9 cellular contexts compared by ENCODE assay signal in genomic region chr13:114108894-114109293, GRCh38. TPM values are rescaled to one million over a fixed set of nuclear protein-coding genes. Genes with fewer than 3 reads are reported as not detected.
DNase-seq lines count a peak whose midpoint lies in the region; ATAC-seq and TF ChIP-seq lines count a peak whose summit lies in the region.
"Had no signal": no experiment of that assay in that cellular context is flagged by ENCODE, and none has a peak within 500 bp of the region (broad histone marks: within the 10 kb centered on the region; RNA-seq: fewer than 3 reads in every experiment).

No MANE protein-coding gene starts in this region.

- DNase-seq in activated CD4-positive, alpha-beta T cell treated with anti-CD3 and anti-CD28 coated beads, Interleukin-2, amount 10 ng/mL, durations not matched to agents 7 days and 5 days, result no peak
- DNase-seq in activated CD4-positive, alpha-beta T cell treated with anti-CD3 and anti-CD28 coated beads, Interleukin-2, amount 50 U/mL, for 4 hours, result no peak
- DNase-seq in activated CD8-positive, alpha-beta memory T cell treated with anti-CD3 and anti-CD28 coated beads, Interleukin-2, amount 50 U/mL, for 48 hours, result peak; percentile 55
- DNase-seq in lower lobe of right lung, result peak; percentile 38
- DNase-seq in NOMO-1 treated with dmso at 0.1 percent for 144 hours (lab: John Stamatoyannopoulos, UW; ENCODE audit: unreplicated experiment), result no peak
- DNase-seq in stimulated activated CD4-positive, alpha-beta T cell treated with anti-CD3 and anti-CD28 coated beads, Interleukin-2, amount 100 ng/mL, for 48 hours, result no peak
- DNase-seq in GM19240 (ENCODE audit: insufficient read length, low spot score), result no peak

- H3K4me1 ChIP-seq in lower lobe of right lung, result peaks cover 38% of the 10 kb centered on the region

- H3K27ac Mint-ChIP-seq in activated CD4-positive, alpha-beta T cell treated with anti-CD3 and anti-CD28 coated beads, Interleukin-2, amount 10 ng/mL, durations not matched to agents 7 days and 5 days, result peak overlapping the region; percentile 97
- peak overlapping the region; percentile 83 for H3K27ac Mint-ChIP-seq in stimulated activated naive CD8-positive, alpha-beta T cell treated with anti-CD3 and anti-CD28 coated beads, Interleukin-15, Interleukin-2, amounts not matched to agents 100 ng/mL and 50 ng/mL, for 24 hours

- no peaks in the 10 kb centered on the region for H3K27me3 Mint-ChIP-seq in activated CD4-positive, alpha-beta T cell treated with anti-CD3 and anti-CD28 coated beads, Interleukin-2, amount 10 ng/mL, durations not matched to agents 7 days and 5 days
- H3K27me3 Mint-ChIP-seq in stimulated activated naive CD8-positive, alpha-beta T cell treated with anti-CD3 and anti-CD28 coated beads, Interleukin-15, Interleukin-2, amounts not matched to agents 100 ng/mL and 50 ng/mL, for 24 hours, result no peaks in the 10 kb centered on the region

- H3K9me3 ChIP-seq in lower lobe of right lung, result no peaks in the 10 kb centered on the region

- H3K27ac ChIP-seq in lower lobe of right lung, result no peak overlapping the region
- H3K27ac ChIP-seq: cardiac muscle cell had no signal

- H3K4me3 Mint-ChIP-seq in activated CD4-positive, alpha-beta T cell treated with anti-CD3 and anti-CD28 coated beads, Interleukin-2, amount 10 ng/mL, durations not matched to agents 7 days and 5 days, result peak overlapping the region; percentile 76
- H3K4me3 Mint-ChIP-seq in stimulated activated naive CD8-positive, alpha-beta T cell treated with anti-CD3 and anti-CD28 coated beads, Interleukin-15, Interleukin-2, amounts not matched to agents 100 ng/mL and 50 ng/mL, for 24 hours, result peak overlapping the region; percentile 72

- no peak overlapping the region for H3K4me3 ChIP-seq in lower lobe of right lung
- H3K4me3 ChIP-seq: cardiac muscle cell had no signal

- H3K4me1 Mint-ChIP-seq in activated CD4-positive, alpha-beta T cell treated with anti-CD3 and anti-CD28 coated beads, Interleukin-2, amount 10 ng/mL, durations not matched to agents 7 days and 5 days, result peaks cover 65% of the 10 kb centered on the region
- H3K4me1 Mint-ChIP-seq in stimulated activated naive CD8-positive, alpha-beta T cell treated with anti-CD3 and anti-CD28 coated beads, Interleukin-15, Interleukin-2, amounts not matched to agents 100 ng/mL and 50 ng/mL, for 24 hours (ENCODE audit: low read depth), result peaks cover 78% of the 10 kb centered on the region

- CTCF ChIA-PET in activated CD4-positive, alpha-beta T cell treated with anti-CD3 and anti-CD28 coated beads, Interleukin-2, amount 10 ng/mL, durations not matched to agents 7 days and 5 days (lab: Charles Lee), result interaction anchor here (0.9 to 1.6 kb wide), 3 partner anchors 10 to 52 kb away, joined by 3 to 4 read pairs (median 3); no protein-coding TSS in a partner anchor

- POLR2A ChIA-PET in activated CD4-positive, alpha-beta T cell treated with anti-CD3 and anti-CD28 coated beads, Interleukin-2, amount 10 ng/mL, durations not matched to agents 7 days and 5 days (lab: Charles Lee), result no interaction called here

- H3K36me3 Mint-ChIP-seq in activated CD4-positive, alpha-beta T cell treated with anti-CD3 and anti-CD28 coated beads, Interleukin-2, amount 10 ng/mL, durations not matched to agents 7 days and 5 days (ENCODE audit: low read depth), result peaks cover 53% of the 10 kb centered on the region
- H3K36me3 Mint-ChIP-seq in stimulated activated naive CD8-positive, alpha-beta T cell treated with anti-CD3 and anti-CD28 coated beads, Interleukin-15, Interleukin-2, amounts not matched to agents 100 ng/mL and 50 ng/mL, for 24 hours (ENCODE audit: low read depth), result peaks cover 18% of the 10 kb centered on the region

- H3K9me3 Mint-ChIP-seq in activated CD4-positive, alpha-beta T cell treated with anti-CD3 and anti-CD28 coated beads, Interleukin-2, amount 10 ng/mL, durations not matched to agents 7 days and 5 days, result no peaks in the 10 kb centered on the region
- no peaks in the 10 kb centered on the region for H3K9me3 Mint-ChIP-seq in stimulated activated naive CD8-positive, alpha-beta T cell treated with anti-CD3 and anti-CD28 coated beads, Interleukin-15, Interleukin-2, amounts not matched to agents 100 ng/mL and 50 ng/mL, for 24 hours

- TF ChIP-seq CTCF in lower lobe of right lung (IDR thresholded peaks at IDR 0.05), result no peak

- no peaks in the 10 kb centered on the region for H3K36me3 ChIP-seq in lower lobe of right lung
- H3K36me3 ChIP-seq: cardiac muscle cell had no signal

- H3K27me3 ChIP-seq in lower lobe of right lung (ENCODE audit: low read depth), result no peaks in the 10 kb centered on the region
- H3K27me3 ChIP-seq: cardiac muscle cell had no signal

- no peak for ATAC-seq in lower lobe of right lung

- intact Hi-C loops in lower lobe of right lung (cut with DNase I), result no loop called here

RNA-seq across cellular contexts. Expression of gene RASA3, which starts 23.5 kb away (rescaled TPM):
- 100 to 1,000 TPM; 114 to 115 TPM for total RNA-seq in activated CD4-positive, alpha-beta T cell treated with anti-CD3 and anti-CD28 coated beads, Interleukin-2, amount 10 ng/mL, durations not matched to agents 7 days and 5 days
- 19.1 TPM for total RNA-seq in lower lobe of right lung

Comparison
In these comparisons a context has a peak if more than half of its experiments do, and no peak if none do; other contexts are left out.
1. DNase-seq: peak in activated CD8-positive, alpha-beta memory T cell treated with anti-CD3 and anti-CD28 coated beads, Interleukin-2, amount 50 U/mL, for 48 hours (single experiment) and lower lobe of right lung (single experiment); none in activated CD4-positive, alpha-beta T cell treated with anti-CD3 and anti-CD28 coated beads, Interleukin-2, amount 10 ng/mL, durations not matched to agents 7 days and 5 days (single experiment), activated CD4-positive, alpha-beta T cell treated with anti-CD3 and anti-CD28 coated beads, Interleukin-2, amount 50 U/mL, for 4 hours (0 of 2), NOMO-1 treated with dmso at 0.1 percent for 144 hours (single experiment), stimulated activated CD4-positive, alpha-beta T cell treated with anti-CD3 and anti-CD28 coated beads, Interleukin-2, amount 100 ng/mL, for 48 hours (0 of 2) and GM19240 (single experiment).